20 cellular contexts compared by ENCODE assay signal in the genomic region with DNA sequence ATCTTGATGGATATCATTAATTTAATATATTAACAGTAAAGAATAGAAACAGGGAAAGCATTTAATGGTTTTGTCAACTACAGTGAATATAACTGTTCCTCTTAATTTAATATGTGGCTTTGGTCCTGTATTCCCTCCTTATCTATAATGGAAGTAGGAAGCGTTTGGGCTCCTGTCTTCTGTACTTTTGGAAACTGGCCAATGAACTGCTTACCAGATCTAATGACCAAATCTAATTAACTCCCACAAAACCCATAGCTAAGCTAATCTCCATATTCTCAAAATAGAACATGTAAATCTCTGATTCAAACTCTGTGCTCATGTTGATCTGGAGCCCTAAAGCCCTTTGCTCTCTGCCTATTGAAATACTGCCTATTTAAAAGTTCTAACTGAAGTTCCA. TPM values are rescaled to one million over a fixed set of nuclear protein-coding genes. Genes with fewer than 3 reads are reported as not detected.
DNase-seq lines count a peak whose midpoint lies in the region; ATAC-seq and TF ChIP-seq lines count a peak whose summit lies in the region.
"Had no signal": no experiment of that assay in that cellular context is flagged by ENCODE, and none has a peak within 500 bp of the region (broad histone marks: within the 10 kb centered on the region; RNA-seq: fewer than 3 reads in every experiment).

No MANE protein-coding gene starts in this region.

- peak overlapping the region in 2 of 3 donors; percentile 39 to 56 for H3K27ac ChIP-seq in right lobe of liver
- H3K27ac ChIP-seq: ovary, PC-9, spleen had no signal

- DNase-seq in natural killer cell (no peak), astrocyte of the hippocampus (ENCODE audit: low read depth, low spot score) (peak; percentile 11), right lobe of liver (no peak), NOMO-1 (lab: John Stamatoyannopoulos, UW; ENCODE audit: unreplicated experiment in 2 of 2) (no peak), NCI-H510A (lab: John Stamatoyannopoulos, UW) (no peak), immature natural killer cell (no peak), ecto neural progenitor cell (ENCODE audit: low spot score) (no peak)
- DNase-seq in natural killer cell treated with Interleukin-12 subunit alpha and Interleukin-12 subunit beta and Interleukin-15 and Interleukin-18, amount 100 ng/mL, for 72 hours (ENCODE audit: low spot score), result no peak
- DNase-seq: amniotic stem cell, Calu3, cortex of kidney, glutamatergic neuron, ovary, PC-9, spleen, SW 1271 had no signal

- H3K4me3 ChIP-seq in right lobe of liver, result no peak overlapping the region
- H3K4me3 ChIP-seq: ovary, PC-9, spleen had no signal

- H3K27me3 ChIP-seq in right lobe of liver, result no peaks in the 10 kb centered on the region
- H3K27me3 ChIP-seq: ovary, spleen had no signal

- no peaks in the 10 kb centered on the region for H3K9me3 ChIP-seq in right lobe of liver
- H3K9me3 ChIP-seq: ovary, spleen had no signal

- H3K27me3 Mint-ChIP-seq in natural killer cell (ENCODE audit: low read depth in 2 of 2) (no peaks in the 10 kb centered on the region), immature natural killer cell (ENCODE audit: low read depth in 3 of 3) (no peaks in the 10 kb centered on the region)
- H3K27me3 Mint-ChIP-seq in natural killer cell treated with Interleukin-12 subunit alpha and Interleukin-12 subunit beta and Interleukin-15 and Interleukin-18, amount 100 ng/mL, for 72 hours, result no peaks in the 10 kb centered on the region
- H3K27me3 Mint-ChIP-seq: stimulated activated memory B cell treated with anti-CD40 and anti-IgM and Interleukin-4, amounts not matched to agents 10 μg/mL and 1 μg/mL and 100 μg/mL, for 72 hours had no signal

- TF ChIP-seq CTCF in natural killer cell (IDR thresholded peaks at IDR 0.05), result no peak
- no peak for TF ChIP-seq CTCF in right lobe of liver (IDR thresholded peaks at IDR 0.05)

- ATAC-seq in natural killer cell (no peak), right lobe of liver (peak; percentile 4 to 23 (median 13))
- no peak for ATAC-seq in natural killer cell treated with Interleukin-12 subunit alpha and Interleukin-12 subunit beta and Interleukin-15 and Interleukin-18, amount 100 ng/mL, for 72 hours
- ATAC-seq: HCT116; stimulated activated memory B cell treated with anti-CD40 and anti-IgM and Interleukin-4, amounts not matched to agents 10 μg/mL and 1 μg/mL and 100 μg/mL, for 72 hours; WTC11 had no signal

- H3K4me3 Mint-ChIP-seq in natural killer cell (no peak overlapping the region), immature natural killer cell (no peak overlapping the region)
- no peak overlapping the region for H3K4me3 Mint-ChIP-seq in natural killer cell treated with Interleukin-12 subunit alpha and Interleukin-12 subunit beta and Interleukin-15 and Interleukin-18, amount 100 ng/mL, for 72 hours
- H3K4me3 Mint-ChIP-seq: stimulated activated memory B cell treated with anti-CD40 and anti-IgM and Interleukin-4, amounts not matched to agents 10 μg/mL and 1 μg/mL and 100 μg/mL, for 72 hours; WTC11 had no signal

- no peaks in the 10 kb centered on the region for H3K36me3 Mint-ChIP-seq in natural killer cell
- peaks cover 13% of the 10 kb centered on the region for H3K36me3 Mint-ChIP-seq in natural killer cell treated with Interleukin-12 subunit alpha and Interleukin-12 subunit beta and Interleukin-15 and Interleukin-18, amount 100 ng/mL, for 72 hours
- H3K36me3 Mint-ChIP-seq in immature natural killer cell, result peaks cover 0 to 3% (median 3%) of the 10 kb centered on the region in 3 donors
- H3K36me3 Mint-ChIP-seq: WTC11 had no signal

- H3K4me1 Mint-ChIP-seq in natural killer cell (peaks cover 19 to 22% of the 10 kb centered on the region in 2 donors), immature natural killer cell (peaks cover 20 to 39% of the 10 kb centered on the region in 2 donors)
- H3K4me1 Mint-ChIP-seq in natural killer cell treated with Interleukin-12 subunit alpha and Interleukin-12 subunit beta and Interleukin-15 and Interleukin-18, amount 100 ng/mL, for 72 hours (ENCODE audit: low read depth in 2 of 2), result peaks cover 17 to 41% of the 10 kb centered on the region in 2 donors

- intact Hi-C loops in natural killer cell (cut with micrococcal nuclease), result no loop called here
- intact Hi-C loops in right lobe of liver (cut with DNase I), result no loop called here

- H3K9me3 Mint-ChIP-seq in natural killer cell (no peaks in the 10 kb centered on the region), immature natural killer cell (no peaks in the 10 kb centered on the region)
- H3K9me3 Mint-ChIP-seq in natural killer cell treated with Interleukin-12 subunit alpha and Interleukin-12 subunit beta and Interleukin-15 and Interleukin-18, amount 100 ng/mL, for 72 hours, result no peaks in the 10 kb centered on the region
- H3K9me3 Mint-ChIP-seq: stimulated activated memory B cell treated with anti-CD40 and anti-IgM and Interleukin-4, amounts not matched to agents 10 μg/mL and 1 μg/mL and 100 μg/mL, for 72 hours; WTC11 had no signal

- 14% methylated on average over 1 of the region's 1 CpG for WGBS in right lobe of liver (ENCODE audit: insufficient coverage, low coverage, low lambda C conversion rate, missing lambda C conversion rate)

- H3K4me1 ChIP-seq in right lobe of liver, result peaks cover 0 to 57% (median 25%) of the 10 kb centered on the region in 4 donors

- no peaks in the 10 kb centered on the region for H3K36me3 ChIP-seq in right lobe of liver
- H3K36me3 ChIP-seq: ovary had no signal

- H3K27ac Mint-ChIP-seq in natural killer cell (peak overlapping the region; percentile 10 to 45), immature natural killer cell (peak overlapping the region in 2 of 6 donors; percentile 46 to 50)
- H3K27ac Mint-ChIP-seq in natural killer cell treated with Interleukin-12 subunit alpha and Interleukin-12 subunit beta and Interleukin-15 and Interleukin-18, amount 100 ng/mL, for 72 hours, result no peak overlapping the region
- H3K27ac Mint-ChIP-seq: activated T-helper 2 cell treated with anti-CD3 and anti-CD28 coated beads, Interferon-gamma antibody, Interleukin-2, Interleukin-4, amounts not matched to agents 10 μg/mL and 5 μg/mL and 100 μg/mL, durations not matched to agents 14 hours and 24 hours and 36 hours; stimulated activated memory B cell treated with anti-CD40 and anti-IgM and Interleukin-4, amounts not matched to agents 10 μg/mL and 1 μg/mL and 100 μg/mL, for 72 hours; WTC11 had no signal

- no peak for TF ChIP-seq POLR2A in right lobe of liver (IDR thresholded peaks at IDR 0.05)

RNA-seq across cellular contexts. Expression of a gene that starts 30.5 kb away (rescaled TPM):
- 10 to 100 TPM in 1 of 3 donors, 1 to 10 TPM in 2; 7.1 to 14.3 (median 8.4) TPM for total RNA-seq in natural killer cell
- 1 to 10 TPM; 8.1 to 8.8 TPM for total RNA-seq in natural killer cell treated with Interleukin-12 subunit alpha and Interleukin-12 subunit beta and Interleukin-15 and Interleukin-18, amount 100 ng/mL, for 72 hours
- 10 to 100 TPM; 15.4 to 39.5 (median 26.4) TPM for total RNA-seq in right lobe of liver
- under 1 TPM; 0.04 to 0.38 (median 0.13) TPM for polyA plus RNA-seq in immature natural killer cell

Comparison
In these comparisons a context has a peak if more than half of its experiments do, and no peak if none do; other contexts are left out.
1. H3K27ac Mint-ChIP-seq: peak in natural killer cell (2 of 2); none in natural killer cell treated with Interleukin-12 subunit alpha and Interleukin-12 subunit beta and Interleukin-15 and Interleukin-18, amount 100 ng/mL, for 72 hours (0 of 2).
2. ATAC-seq: peak in right lobe of liver (4 of 4); none in natural killer cell (0 of 3) and natural killer cell treated with Interleukin-12 subunit alpha and Interleukin-12 subunit beta and Interleukin-15 and Interleukin-18, amount 100 ng/mL, for 72 hours (0 of 2).